In genomic region chr1:8903908-8904650, GRCh38 we compare ENCODE assay signal across 8 cellular contexts. TPM values are rescaled to one million over a fixed set of nuclear protein-coding genes. Genes with fewer than 3 reads are reported as not detected.
DNase-seq lines count a peak whose midpoint lies in the region; ATAC-seq, FAIRE-seq and TF ChIP-seq lines count a peak whose summit lies in the region.

No MANE protein-coding gene starts in this region.

- BruUV-seq in Calu3 (replicated peaks; lab: Mats Ljungman, UMichigan) (no TSS peak), endothelial cell of umbilical vein (replicated peaks; lab: Mats Ljungman, UMichigan) (no TSS peak)

- no peak overlapping the region for H3K9ac ChIP-seq in endothelial cell of umbilical vein (replicated peaks; ENCODE audit: extremely low read depth, insufficient read depth, low read length)

- H3K4me2 ChIP-seq in endothelial cell of umbilical vein (ENCODE audit: insufficient read depth, low read length): peak overlapping the region; percentile 7

- ATAC-seq in HG02970 (IDR thresholded peaks at IDR 0.05; ENCODE audit: low FRiP score, unreplicated experiment): no peak

- no peak overlapping the region for H3K4me3 Mint-ChIP-seq in Calu3 (ENCODE audit: low read depth, unreplicated experiment)

- CTCF ChIA-PET in Calu3 (lab: Charles Lee) (no interaction called here), endothelial cell of umbilical vein (lab: Charles Lee) (interaction anchor here (1.3 to 2.0 kb wide), 2 partner anchors 45 to 101 kb away, joined by 5 to 6 read pairs; no protein-coding TSS in a partner anchor)

- H3K79me2 ChIP-seq in endothelial cell of umbilical vein (ENCODE audit: control insufficient read depth, insufficient read depth, low read length): no peaks in the 10 kb centered on the region

- no peaks in the 10 kb centered on the region for H3K27me3 Mint-ChIP-seq in Calu3 (ENCODE audit: unreplicated experiment)

- intact Hi-C loops in Calu3 (cut with micrococcal nuclease; ENCODE audit: unreplicated experiment) (no loop called here), endothelial cell of umbilical vein (cut with micrococcal nuclease) (no loop called here), spleen (cut with DNase I; ENCODE audit: low total_unique reads) (no loop called here)

- H3K36me3 ChIP-seq in endothelial cell of umbilical vein (ENCODE audit: control insufficient read depth in 2 of 2, extremely low read depth in 1 of 2, insufficient read depth in 2 of 2, low read length in 2 of 2) (no peaks in the 10 kb centered on the region), spleen (no peaks in the 10 kb centered on the region)

- peaks cover 18% of the 10 kb centered on the region for H3K4me1 ChIP-seq in endothelial cell of umbilical vein (ENCODE audit: control insufficient read depth, extremely low read depth, insufficient read depth, low read length)
- peaks cover 0 to 23% (median 0%) of the 10 kb centered on the region in 6 donors for H3K4me1 ChIP-seq in spleen

- TF ChIP-seq CTCF in Calu3 (IDR thresholded peaks at IDR 0.05; ENCODE audit: unreplicated experiment) (no peak), endothelial cell of umbilical vein (IDR thresholded peaks at IDR 0.05; ENCODE audit: extremely low read depth in 1 of 2, insufficient read depth in 1 of 2, low read depth in 1 of 2, low read length in 2 of 2) (no peak), spleen (IDR thresholded peaks at IDR 0.05 in 8 of 11, conservative IDR thresholded peaks at IDR 0.05 in 3 of 11) (no peak)

- 77 to 88% (median 85%) methylated on average over 6 of the region's 6 CpGs for WGBS in spleen, 5 donors

- H3K27ac ChIP-seq in endothelial cell of umbilical vein (ENCODE audit: insufficient read depth, low read depth, low read length) (peak overlapping the region; percentile 4), spleen (peak overlapping the region in 1 of 8 donors; percentile 39)

- dilution Hi-C loops in endothelial cell of umbilical vein (cut with MboI; ENCODE audit: extremely low pct_ligation_motif_present, low sequenced_read_pairs): no loop called here

- no peak for TF ChIP-seq POLR2A in endothelial cell of umbilical vein (IDR thresholded peaks at IDR 0.05; ENCODE audit: low read depth, low read length)
- no peak for TF ChIP-seq POLR2A in spleen (IDR thresholded peaks at IDR 0.05)

- H3K9me3 ChIP-seq in endothelial cell of umbilical vein (replicated peaks; ENCODE audit: control insufficient read depth, insufficient read depth, low read length) (no peaks in the 10 kb centered on the region), spleen (no peaks in the 10 kb centered on the region)

- H3K9me3 Mint-ChIP-seq in Calu3 (ENCODE audit: low read depth, unreplicated experiment): no peaks in the 10 kb centered on the region

- no peaks in the 10 kb centered on the region for H4K20me1 ChIP-seq in endothelial cell of umbilical vein (replicated peaks; ENCODE audit: control insufficient read depth, extremely low read depth, insufficient read depth, low read length)

- H3K36me3 Mint-ChIP-seq in Calu3 (ENCODE audit: insufficient read depth, unreplicated experiment): peaks cover 10% of the 10 kb centered on the region

- peaks cover 39% of the 10 kb centered on the region for H3K4me1 Mint-ChIP-seq in Calu3 (ENCODE audit: low read depth, unreplicated experiment)

- POLR2A ChIA-PET in endothelial cell of umbilical vein (lab: Charles Lee): interaction anchor here (0.5 kb wide), 1 partner anchor 29 kb away, joined by 3 read pairs; no protein-coding TSS in a partner anchor

- H2AFZ ChIP-seq in endothelial cell of umbilical vein (ENCODE audit: low read depth, low read length): no peak overlapping the region

- peak; percentile 95 for FAIRE-seq in endothelial cell of umbilical vein (lab: Jason Lieb, UNC)

- H3K4me3 ChIP-seq in endothelial cell of umbilical vein (replicated peaks in 1 of 3; ENCODE audit: insufficient read depth in 1 of 3, low read depth in 1 of 3, low read length in 3 of 3) (no peak overlapping the region), spleen (no peak overlapping the region)

- peak overlapping the region; percentile 33 for H3K27ac Mint-ChIP-seq in Calu3 (ENCODE audit: unreplicated experiment)

- DNase-seq in Calu3 (peak; percentile 74), NCI-H460 (ENCODE audit: extremely low read depth, low read depth) (peak; percentile 73), endothelial cell of umbilical vein (ENCODE audit: low read depth, low spot score) (peak; percentile 80), non-pigmented ciliary epithelial cell (ENCODE audit: low read depth) (peak; percentile 94), NCI-H526 treated with DMSO at 0.1 percent for 48 hours (lab: John Stamatoyannopoulos, UW) (no peak), spleen (no peak)
- no peak for DNase-seq in activated CD4-positive, CD25-positive, alpha-beta regulatory T cell treated with anti-CD3 and anti-CD28 coated beads, Interleukin-2, amount 50 U/mL, for 72 hours

- no peaks in the 10 kb centered on the region for H3K9me1 ChIP-seq in endothelial cell of umbilical vein (replicated peaks; ENCODE audit: control insufficient read depth, extremely low read depth, insufficient read depth, low read length)

- H3K27me3 ChIP-seq in endothelial cell of umbilical vein (ENCODE audit: control insufficient read depth in 2 of 2, insufficient read depth in 2 of 2, low read length in 2 of 2): no peaks in the 10 kb centered on the region
- H3K27me3 ChIP-seq in spleen (replicated peaks in 1 of 7): no peaks in the 10 kb centered on the region

TF ChIP-seq in endothelial cell of umbilical vein, 7 proteins besides CTCF, POLR2A, EP300 and RAD21:
- TF ChIP-seq POLR2AphosphoS5 (IDR thresholded peaks at IDR 0.05; ENCODE audit: insufficient read depth, low read depth, low read length): peak; percentile 61
- TF ChIP-seq JUN (IDR thresholded peaks at IDR 0.05; ENCODE audit: borderline replicate concordance, insufficient read depth, insufficient read length, low read depth): no peak

RNA-seq across cellular contexts. Expression of gene ENO1, which starts 25.6 kb away (rescaled TPM):
- total RNA-seq in Calu3 (2022) (1,000 and 1,003 TPM in 2 replicates), endothelial cell of umbilical vein (1,530 and 1,593 TPM in 2 replicates), spleen (100 to 1,000 TPM; 289 to 751 (median 408) TPM)
- 3,383 and 3,505 TPM in 2 replicates for total RNA-seq in NCI-H460 (2014; rRNA removed; shearing (Covaris generic))
- 1,873 and 2,034 TPM in 2 replicates for polyA plus RNA-seq in NCI-H460 (2014; cell fraction: nucleus; rRNA removed)
- polyA plus RNA-seq in endothelial cell of umbilical vein (1,111 and 1,134 TPM in 2 replicates), spleen (100 to 1,000 TPM; 249 to 376 (median 357) TPM)
- 1,324 and 1,546 TPM in 2 replicates for polyA plus RNA-seq in endothelial cell of umbilical vein (2011; cell fraction: cytosol; rRNA removed)
- 1,008 and 1,022 TPM in 2 replicates for polyA plus RNA-seq in endothelial cell of umbilical vein (2011; cell fraction: nucleus; rRNA removed)
- 1,225 and 1,921 TPM in 2 replicates for polyA plus RNA-seq in endothelial cell of umbilical vein (2012)
- 1,405 and 1,507 TPM in 2 replicates for polyA minus RNA-seq in endothelial cell of umbilical vein
- 1,988 TPM for polyA minus RNA-seq in endothelial cell of umbilical vein (2011; cell fraction: cytosol; rRNA and poly(A)+ RNA removed)
- 303 and 331 TPM in 2 replicates for polyA minus RNA-seq in endothelial cell of umbilical vein (2011; cell fraction: nucleus; rRNA and poly(A)+ RNA removed)

RNA-seq across cellular contexts. Expression of gene CA6, which starts 41.6 kb away (rescaled TPM):
- not detected in 2 replicates for total RNA-seq in Calu3 (2022)
- not detected in 2 replicates for total RNA-seq in NCI-H460 (2014; rRNA removed; shearing (Covaris generic))
- not detected in 2 replicates for polyA plus RNA-seq in NCI-H460 (2014; cell fraction: nucleus; rRNA removed)
- not detected in 2 replicates for total RNA-seq in endothelial cell of umbilical vein
- polyA plus RNA-seq in endothelial cell of umbilical vein: not detected in 2 replicates
- not detected in 2 replicates for polyA plus RNA-seq in endothelial cell of umbilical vein (2011; cell fraction: cytosol; rRNA removed)
- not detected in 2 replicates for polyA plus RNA-seq in endothelial cell of umbilical vein (2011; cell fraction: nucleus; rRNA removed)
- polyA plus RNA-seq in endothelial cell of umbilical vein (2012): not detected in 2 replicates
- not detected in 2 replicates for polyA minus RNA-seq in endothelial cell of umbilical vein
- polyA minus RNA-seq in endothelial cell of umbilical vein (2011; cell fraction: cytosol; rRNA and poly(A)+ RNA removed): not detected
- polyA minus RNA-seq in endothelial cell of umbilical vein (2011; cell fraction: nucleus; rRNA and poly(A)+ RNA removed): not detected in 2 replicates
- 1 to 10 TPM in 1 of 7 donors, not detected in 6; 1.5 TPM for total RNA-seq in spleen
- polyA plus RNA-seq in spleen: under 1 TPM; 0.11 to 0.16 (median 0.11) TPM

Comparison
In these comparisons a context has a peak if more than half of its experiments do, and no peak if none do; other contexts are left out.
1. DNase-seq: peak in Calu3 (single experiment), NCI-H460 (single experiment), endothelial cell of umbilical vein (single experiment) and non-pigmented ciliary epithelial cell (single experiment); none in NCI-H526 treated with DMSO at 0.1 percent for 48 hours (single experiment), spleen (single experiment) and activated CD4-positive, CD25-positive, alpha-beta regulatory T cell treated with anti-CD3 and anti-CD28 coated beads, Interleukin-2, amount 50 U/mL, for 72 hours (single experiment).